In genomic region chr11:94127632-94128031, GRCh38 we compare ENCODE assay signal across 9 cellular contexts. TPM values are rescaled to one million over a fixed set of nuclear protein-coding genes. Genes with fewer than 3 reads are reported as not detected.
DNase-seq lines count a peak whose midpoint lies in the region; ATAC-seq and TF ChIP-seq lines count a peak whose summit lies in the region.
"Had no signal": no experiment of that assay in that cellular context is flagged by ENCODE, and none has a peak within 500 bp of the region (broad histone marks: within the 10 kb centered on the region; RNA-seq: fewer than 3 reads in every experiment).

No MANE protein-coding gene starts in this region.

- CTCF ChIA-PET in activated B cell treated with CpG ODN at 0.5 μM for 24 hours (lab: Charles Lee): no interaction called here

- H3K27ac ChIP-seq in left ventricle myocardium inferior (replicated peaks) (peak overlapping the region; percentile 96), right atrium auricular region (no peak overlapping the region)

- H3K4me3 ChIP-seq in left ventricle myocardium inferior (peak overlapping the region; percentile 94), right atrium auricular region (peak overlapping the region in 1 of 2 donors; percentile 86), iPS-18c (ENCODE audit: insufficient read depth, low read depth, low read length) (peak overlapping the region; percentile 96; the same call in 1 of the 2 replicates)

- H3K9me3 Mint-ChIP-seq in activated B cell treated with CpG ODN at 0.5 μM for 24 hours: no peaks in the 10 kb centered on the region
- no peaks in the 10 kb centered on the region for H3K9me3 Mint-ChIP-seq in type B pancreatic cell

- H3K4me3 Mint-ChIP-seq in activated B cell treated with CpG ODN at 0.5 μM for 24 hours (no peak overlapping the region), type B pancreatic cell (no peak overlapping the region)

- H3K4me1 Mint-ChIP-seq in activated B cell treated with CpG ODN at 0.5 μM for 24 hours: peaks cover 16% of the 10 kb centered on the region
- peaks cover 13% of the 10 kb centered on the region for H3K4me1 Mint-ChIP-seq in type B pancreatic cell (ENCODE audit: unreplicated experiment)

- POLR2A ChIA-PET in activated B cell treated with CpG ODN at 0.5 μM for 24 hours (lab: Charles Lee): interaction anchor here (1.4 to 3.3 kb wide), 2 partner anchors 12 to 386 kb away, joined by 3 to 19 read pairs; partner anchors contain the start of genes C11orf54 and TAF1D

- H3K27me3 ChIP-seq in left ventricle myocardium inferior (ENCODE audit: low read depth): no peaks in the 10 kb centered on the region
- H3K27me3 ChIP-seq in right atrium auricular region: no peaks in the 10 kb centered on the region

- DNase-seq in left ventricle myocardium inferior (no peak), right atrium auricular region (ENCODE audit: low spot score) (no peak), activated B cell treated with CpG ODN at 0.5 μM for 24 hours (no peak), type B pancreatic cell (ENCODE audit: extremely low spot score, unreplicated experiment) (no peak), NCI-H2107 treated with DMSO at 0.1 percent for 48 hours (lab: John Stamatoyannopoulos, UW; ENCODE audit: unreplicated experiment) (no peak)
- DNase-seq: EL had no signal

- no peaks in the 10 kb centered on the region for H3K36me3 ChIP-seq in left ventricle myocardium inferior
- H3K36me3 ChIP-seq in right atrium auricular region: no peaks in the 10 kb centered on the region

- H3K4me1 ChIP-seq in left ventricle myocardium inferior (peaks cover 52% of the 10 kb centered on the region), right atrium auricular region (peaks cover 0 to 38% of the 10 kb centered on the region in 2 donors)

- ATAC-seq in activated B cell treated with CpG ODN at 0.5 μM for 24 hours (ENCODE audit: low read depth) (no peak), GM19035 (IDR thresholded peaks at IDR 0.05; ENCODE audit: unreplicated experiment) (no peak), GM19023 (IDR thresholded peaks at IDR 0.05; ENCODE audit: unreplicated experiment) (no peak)

- H3K9me3 ChIP-seq in left ventricle myocardium inferior (replicated peaks) (no peaks in the 10 kb centered on the region), right atrium auricular region (no peaks in the 10 kb centered on the region), iPS-18c (ENCODE audit: control insufficient read depth, insufficient read depth, low read length) (peaks cover 2% of the 10 kb centered on the region)

- TF ChIP-seq CTCF in left ventricle myocardium inferior (IDR thresholded peaks at IDR 0.05; ENCODE audit: borderline replicate concordance): no peak
- no peak for TF ChIP-seq CTCF in right atrium auricular region (IDR thresholded peaks at IDR 0.05)
- TF ChIP-seq CTCF in activated B cell treated with CpG ODN at 0.5 μM for 24 hours (IDR thresholded peaks at IDR 0.05): no peak
- no peak for TF ChIP-seq CTCF in type B pancreatic cell (conservative IDR thresholded peaks at IDR 0.05)

- peak overlapping the region; percentile 93 for H3K27ac Mint-ChIP-seq in activated B cell treated with CpG ODN at 0.5 μM for 24 hours
- peak overlapping the region; percentile 98 for H3K27ac Mint-ChIP-seq in type B pancreatic cell

- H3K36me3 Mint-ChIP-seq in activated B cell treated with CpG ODN at 0.5 μM for 24 hours (ENCODE audit: low read depth) (peaks cover 6% of the 10 kb centered on the region), type B pancreatic cell (peaks cover 5% of the 10 kb centered on the region)

- intact Hi-C loops in left ventricle myocardium inferior (cut with micrococcal nuclease): no loop called here
- intact Hi-C loops in activated B cell treated with CpG ODN at 0.5 μM for 24 hours (cut with micrococcal nuclease): loop anchor here (1.0 to 5.0 kb wide), 7 partner anchors 24 to 931 kb away; partner anchors contain the start of genes ANKRD49, C11orf54, CEP295 and MED17

- no peaks in the 10 kb centered on the region for H3K27me3 Mint-ChIP-seq in activated B cell treated with CpG ODN at 0.5 μM for 24 hours
- H3K27me3 Mint-ChIP-seq in type B pancreatic cell: no peaks in the 10 kb centered on the region

RNA-seq across cellular contexts. Expression of gene PANX1, which starts 1.0 kb away (rescaled TPM):
- total RNA-seq in left ventricle myocardium inferior (19.9 TPM), right atrium auricular region (10 to 100 TPM; 12.3 to 15.7 TPM), activated B cell treated with CpG ODN at 0.5 μM for 24 hours (9.2 and 11.2 TPM in 2 replicates), type B pancreatic cell (ENCODE audit: low replicate concordance) (16.1 and 26.1 TPM in 2 replicates)
